ENCODE assay signal across 23 cellular contexts in genomic region chr22:47762141-47762540, GRCh38.
"Had no signal": no experiment of that assay in that cellular context is flagged by ENCODE, and none has a peak within 500 bp of the region (broad histone marks: within the 10 kb centered on the region; RNA-seq: fewer than 3 reads in every experiment).

No MANE protein-coding gene starts in this region.

- ATAC-seq: effector memory CD8-positive, alpha-beta T cell; esophagus mucosa; foreskin keratinocyte; gastrocnemius medialis; gastroesophageal sphincter; heart left ventricle; heart right ventricle had no signal

- H3K9me3 ChIP-seq: colonic mucosa, esophagus squamous epithelium, gastrocnemius medialis, gastroesophageal sphincter had no signal

- H3K4me1 Mint-ChIP-seq: endodermal cell had no signal

- H3K9me3 Mint-ChIP-seq: dendritic cell treated with granulocyte-macrophage colony-stimulating factor and Interleukin-4, amounts not matched to agents 40 ng/mL and 50 ng/mL, for 4 days; effector memory CD8-positive, alpha-beta T cell had no signal

- H3K27ac ChIP-seq: colonic mucosa, coronary artery, dorsolateral prefrontal cortex, epithelial cell of prostate, esophagus squamous epithelium, foreskin keratinocyte, gastrocnemius medialis, gastroesophageal sphincter, heart left ventricle, heart right ventricle had no signal

- H3K27ac Mint-ChIP-seq: dendritic cell treated with granulocyte-macrophage colony-stimulating factor and Interleukin-4, amounts not matched to agents 40 ng/mL and 50 ng/mL, for 4 days; effector memory CD8-positive, alpha-beta T cell; endodermal cell had no signal

- H3K4me3 Mint-ChIP-seq: dendritic cell treated with granulocyte-macrophage colony-stimulating factor and Interleukin-4, amounts not matched to agents 40 ng/mL and 50 ng/mL, for 4 days; effector memory CD8-positive, alpha-beta T cell; endodermal cell had no signal

- DNase-seq: colonic mucosa; cortex of kidney; dermis blood vessel endothelial cell; dorsolateral prefrontal cortex; effector CD4-positive, alpha-beta T cell; effector CD8-positive, alpha-beta T cell; effector memory CD4-positive, alpha-beta T cell; effector memory CD8-positive, alpha-beta T cell; erythroblast; esophagus squamous epithelium; foreskin fibroblast; foreskin keratinocyte; foreskin melanocyte; gastrocnemius medialis; glutamatergic neuron; heart left ventricle; heart right ventricle had no signal

- H3K27me3 ChIP-seq: colonic mucosa, foreskin keratinocyte had no signal

- H3K36me3 ChIP-seq: colonic mucosa, esophagus squamous epithelium, gastrocnemius medialis, gastroesophageal sphincter, heart left ventricle, heart right ventricle had no signal

- H3K4me3 ChIP-seq: colonic mucosa, coronary artery, dorsolateral prefrontal cortex, esophagus squamous epithelium, gastrocnemius medialis, gastroesophageal sphincter, heart left ventricle, heart right ventricle had no signal

- H3K4me1 ChIP-seq: colonic mucosa, foreskin keratinocyte, gastrocnemius medialis, gastroesophageal sphincter, heart left ventricle, heart right ventricle had no signal
